23 cellular contexts compared by ENCODE assay signal in the genomic region with DNA sequence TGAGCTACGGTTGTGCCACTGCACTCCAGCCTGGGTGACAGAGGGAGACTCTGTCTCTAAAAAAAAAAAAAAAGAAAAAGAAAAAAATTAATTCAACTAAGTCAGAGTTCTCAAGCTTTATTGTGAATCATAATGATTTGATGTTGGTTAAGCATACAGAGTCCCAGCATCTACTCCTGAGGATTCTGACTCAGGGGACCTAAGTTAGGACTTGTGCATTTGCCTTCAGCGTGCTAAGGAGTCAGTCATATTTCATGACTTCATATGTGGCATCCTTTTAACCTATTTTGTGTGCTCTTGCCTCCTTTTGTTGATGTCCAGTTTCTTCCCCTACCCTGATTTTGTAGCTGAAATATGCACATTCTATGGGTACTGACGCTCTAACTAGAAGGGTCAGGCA. TPM values are rescaled to one million over a fixed set of nuclear protein-coding genes. Genes with fewer than 3 reads are reported as not detected.
"Had no signal": no experiment of that assay in that cellular context is flagged by ENCODE, and none has a peak within 500 bp of the region (broad histone marks: within the 10 kb centered on the region; RNA-seq: fewer than 3 reads in every experiment).

No MANE protein-coding gene starts in this region.

- H3K27me3 ChIP-seq: esophagus muscularis mucosa, right atrium auricular region, stomach, thyroid gland, vagina had no signal

- H3K27ac ChIP-seq: esophagus muscularis mucosa, lower lobe of right lung, parathyroid adenoma, right atrium auricular region, stomach, thyroid gland, vagina had no signal

- H3K4me1 ChIP-seq: thyroid gland, vagina had no signal

- H3K36me3 ChIP-seq: esophagus muscularis mucosa, lower lobe of right lung, right atrium auricular region, stomach, thyroid gland, vagina had no signal

- DNase-seq: cortex of kidney; foreskin melanocyte; hypothalamus; immature natural killer cell; islet precursor cell; left ventricle myocardium superior; lower lobe of right lung; natural killer cell; occipital lobe; stimulated activated CD4-positive, alpha-beta T cell treated with anti-CD3 and anti-CD28 coated beads, Interleukin-2, amount 100 ng/mL, for 24 hours; stimulated activated CD4-positive, alpha-beta T cell treated with anti-CD3 and anti-CD28 coated beads, Interleukin-4, amount 100 ng/mL, for 24 hours; stimulated activated naive CD4-positive, alpha-beta T cell treated with Interleukin-2 at 50 U/mL for 16 hours; stomach; thyroid gland; trophoblast cell had no signal

- H3K9me3 ChIP-seq: esophagus muscularis mucosa, lower lobe of right lung, right atrium auricular region, stomach, thyroid gland, vagina had no signal

- H3K4me3 ChIP-seq: esophagus muscularis mucosa, lower lobe of right lung, right atrium auricular region, stomach, thyroid gland, vagina had no signal

- ATAC-seq: left ventricle myocardium superior; lower lobe of right lung; natural killer cell; sciatic nerve; stimulated activated effector memory CD8-positive, alpha-beta T cell treated with anti-CD3 and anti-CD28 coated beads, Interleukin-12 subunit alpha, Interleukin-12 subunit beta, amount 100 ng/mL, for 72 hours had no signal

RNA-seq across cellular contexts. Expression of gene MYOZ3, which starts 2.9 kb away (rescaled TPM):
- total RNA-seq: mononuclear cell, natural killer cell, vagina had no signal
- polyA plus RNA-seq: immature natural killer cell, neural cell had no signal

RNA-seq across cellular contexts. Expression of gene SYNPO, which starts 23.5 kb away (rescaled TPM):
- polyA plus RNA-seq: immature natural killer cell, neural cell had no signal
